6 cellular contexts compared by ENCODE assay signal in genomic region chr20:52874241-52874640, GRCh38.
"Had no signal": no experiment of that assay in that cellular context is flagged by ENCODE, and none has a peak within 500 bp of the region (broad histone marks: within the 10 kb centered on the region; RNA-seq: fewer than 3 reads in every experiment).

No MANE protein-coding gene starts in this region.

- H3K4me1 Mint-ChIP-seq: IgD-negative memory B cell had no signal

- H3K4me3 ChIP-seq: K562 had no signal

- ATAC-seq: K562 had no signal

- H3K27ac Mint-ChIP-seq: IgD-negative memory B cell had no signal

- H3K4me3 Mint-ChIP-seq: IgD-negative memory B cell had no signal

- FAIRE-seq: HTR-8/SVneo, K562 had no signal

- DNase-seq: IMR-90, KBM-7 had no signal

- H3K27ac ChIP-seq: HL-60 had no signal
